ENCODE assay signal across 27 cellular contexts in genomic region chr11:39192671-39193070, GRCh38.
"Had no signal": no experiment of that assay in that cellular context is flagged by ENCODE, and none has a peak within 500 bp of the region (broad histone marks: within the 10 kb centered on the region; RNA-seq: fewer than 3 reads in every experiment).

No MANE protein-coding gene starts in this region.

- H3K36me3 ChIP-seq: neutrophil, pancreas, right lobe of liver, sigmoid colon, suprapubic skin, tibial artery, transverse colon, upper lobe of right lung, uterus had no signal

- H3K27me3 ChIP-seq: neutrophil, pancreas, right lobe of liver, sigmoid colon, suprapubic skin, testis, tibial artery, transverse colon, upper lobe of right lung, uterus had no signal

- DNase-seq: nephron progenitor cell; nucleus accumbens; psoas muscle; right lobe of liver; sigmoid colon; small intestine; stimulated activated CD4-positive, alpha-beta T cell treated with anti-CD3 and anti-CD28 coated beads, Interleukin-12 subunit alpha, Interleukin-12 subunit beta, amount 100 ng/mL, for 4 hours; stimulated activated CD4-positive, alpha-beta T cell treated with anti-CD3 and anti-CD28 coated beads, Interleukin-1b, Interleukin-23, amount 100 ng/mL, for 48 hours; stimulated activated CD4-positive, alpha-beta T cell treated with anti-CD3 and anti-CD28 coated beads, Interleukin-4, amount 100 ng/mL, for 1 hour; stimulated activated CD4-positive, alpha-beta T cell treated with anti-CD3 and anti-CD28 coated beads, Interleukin-4, amount 100 ng/mL, for 4 hours; stimulated activated CD8-positive, alpha-beta memory T cell treated with anti-CD3 and anti-CD28 coated beads, Interleukin-4, amount 100 ng/mL, for 48 hours; stimulated activated naive CD4-positive, alpha-beta T cell; stimulated activated naive CD8-positive, alpha-beta T cell treated with anti-CD3 and anti-CD28 coated beads, Interleukin-15, amount 100 ng/mL, for 72 hours; stimulated activated naive CD8-positive, alpha-beta T cell treated with anti-CD3 and anti-CD28 coated beads, Interleukin-15, Interleukin-2, amounts not matched to agents 100 U/mL and 50 U/mL, for 24 hours; substantia nigra; testis; tibial artery; transverse colon; upper lobe of right lung; uterus had no signal

- H3K27ac ChIP-seq: neutrophil, pancreas, psoas muscle, right lobe of liver, sigmoid colon, suprapubic skin, testis, tibial artery, transverse colon, upper lobe of right lung, uterus had no signal

- H3K4me3 ChIP-seq: pancreas, psoas muscle, right lobe of liver, sigmoid colon, suprapubic skin, tibial artery, transverse colon, upper lobe of right lung, uterus had no signal

- ATAC-seq: naive thymus-derived CD8-positive, alpha-beta T cell; natural killer cell treated with Interleukin-12 subunit alpha and Interleukin-12 subunit beta and Interleukin-15 and Interleukin-18, amount 100 ng/mL, for 72 hours; pancreas; psoas muscle; right cardiac atrium; right lobe of liver; stimulated activated memory B cell treated with anti-CD40 and anti-IgM and Interleukin-4, amounts not matched to agents 10 μg/mL and 1 μg/mL and 100 μg/mL, for 72 hours; stimulated activated naive CD8-positive, alpha-beta T cell treated with anti-CD3 and anti-CD28 coated beads, Interleukin-15, amount 100 ng/mL, for 72 hours; stimulated activated naive CD8-positive, alpha-beta T cell treated with anti-CD3 and anti-CD28 coated beads, Interleukin-15, Interleukin-2, amounts not matched to agents 100 U/mL and 50 U/mL, for 24 hours; upper lobe of right lung had no signal

- H3K9me3 ChIP-seq: neutrophil, pancreas, psoas muscle, right lobe of liver, sigmoid colon, suprapubic skin, testis, tibial artery, transverse colon, upper lobe of right lung, uterus had no signal

- H3K4me1 ChIP-seq: pancreas, psoas muscle, right lobe of liver, sigmoid colon, suprapubic skin, testis, tibial artery, transverse colon, upper lobe of right lung, uterus had no signal
